ENCODE assay signal across 8 cellular contexts in the genomic region with DNA sequence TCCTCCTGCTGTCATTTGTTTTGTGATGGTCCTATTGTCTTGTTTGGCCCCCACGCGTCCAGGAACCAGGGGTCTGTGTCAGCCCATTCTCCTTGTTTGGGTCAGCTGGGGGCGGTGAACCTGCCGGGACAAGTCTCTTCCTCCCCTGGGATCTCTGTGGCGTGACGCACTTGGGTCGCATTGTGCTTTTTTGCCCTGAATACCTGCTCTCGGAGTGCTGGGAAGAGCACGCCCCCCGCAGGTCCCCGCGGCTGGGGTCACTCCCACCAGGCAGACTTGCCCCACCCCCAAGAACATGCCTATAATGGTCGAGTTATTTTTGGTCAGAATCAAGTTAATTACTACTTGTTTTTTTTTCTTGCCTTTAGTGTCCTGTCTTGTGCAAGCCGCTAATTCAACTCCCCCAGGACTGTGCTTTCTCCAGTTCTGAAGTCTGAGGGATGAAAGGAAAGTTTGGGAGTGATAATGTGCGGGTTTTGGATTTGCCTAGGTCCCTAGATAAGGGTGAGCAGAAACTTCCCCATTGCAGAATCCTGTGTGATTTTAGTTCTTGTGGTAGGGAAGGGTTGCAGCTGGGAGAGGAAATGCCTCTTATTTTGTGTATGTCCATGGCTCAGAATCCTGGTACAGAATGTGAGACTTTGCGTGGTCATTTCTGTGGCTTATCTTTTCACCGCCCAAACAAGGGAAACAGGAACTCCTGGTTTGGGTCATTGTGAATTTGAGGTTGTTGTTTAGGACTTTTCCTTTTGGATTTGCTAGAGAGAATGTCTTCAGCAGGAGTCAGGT. TPM values are rescaled to one million over a fixed set of nuclear protein-coding genes. Genes with fewer than 3 reads are reported as not detected.
DNase-seq lines count a peak whose midpoint lies in the region; ATAC-seq, FAIRE-seq and TF ChIP-seq lines count a peak whose summit lies in the region.

No MANE protein-coding gene starts in this region.

- peak overlapping the region; percentile 95 for H3K4me3 Mint-ChIP-seq in CD4-positive, alpha-beta T cell
- peak overlapping the region; percentile 99 for H3K4me3 Mint-ChIP-seq in natural killer cell treated with Interleukin-12 subunit alpha and Interleukin-12 subunit beta and Interleukin-15 and Interleukin-18, amount 100 ng/mL, for 72 hours

- no peak for TF ChIP-seq CTCF in CD4-positive, alpha-beta T cell (IDR thresholded peaks at IDR 0.05)
- no peak for TF ChIP-seq CTCF in WI38 (IDR thresholded peaks at IDR 0.05; ENCODE audit: low read depth, low read length)
- TF ChIP-seq CTCF in esophagus squamous epithelium (IDR thresholded peaks at IDR 0.05) = no peak

- no peaks in the 10 kb centered on the region for H3K27me3 Mint-ChIP-seq in CD4-positive, alpha-beta T cell
- no peaks in the 10 kb centered on the region for H3K27me3 Mint-ChIP-seq in natural killer cell treated with Interleukin-12 subunit alpha and Interleukin-12 subunit beta and Interleukin-15 and Interleukin-18, amount 100 ng/mL, for 72 hours

- peak overlapping the region; percentile 78 for H3K27ac Mint-ChIP-seq in CD4-positive, alpha-beta T cell
- H3K27ac Mint-ChIP-seq in natural killer cell treated with Interleukin-12 subunit alpha and Interleukin-12 subunit beta and Interleukin-15 and Interleukin-18, amount 100 ng/mL, for 72 hours = peak overlapping the region; percentile 50 to 87

- peaks cover 27% of the 10 kb centered on the region for H3K4me1 Mint-ChIP-seq in CD4-positive, alpha-beta T cell (ENCODE audit: low read depth)
- H3K4me1 Mint-ChIP-seq in natural killer cell treated with Interleukin-12 subunit alpha and Interleukin-12 subunit beta and Interleukin-15 and Interleukin-18, amount 100 ng/mL, for 72 hours (ENCODE audit: low read depth in 2 of 2) = peaks cover 9 to 12% of the 10 kb centered on the region in 2 donors

- 3 to 4% methylated on average over 15 to 17 of the region's 17 CpGs for WGBS in esophagus squamous epithelium, 2 donors

- no peaks in the 10 kb centered on the region for H3K9me3 Mint-ChIP-seq in CD4-positive, alpha-beta T cell
- no peaks in the 10 kb centered on the region for H3K9me3 Mint-ChIP-seq in natural killer cell treated with Interleukin-12 subunit alpha and Interleukin-12 subunit beta and Interleukin-15 and Interleukin-18, amount 100 ng/mL, for 72 hours

- peaks cover 5 to 32% (median 14%) of the 10 kb centered on the region in 3 donors for H3K4me1 ChIP-seq in esophagus squamous epithelium

- no peaks in the 10 kb centered on the region for H3K27me3 ChIP-seq in CD4-positive, alpha-beta T cell (ENCODE audit: control insufficient read depth, insufficient read depth, low read length)
- H3K27me3 ChIP-seq in esophagus squamous epithelium = no peaks in the 10 kb centered on the region

- H3K36me3 Mint-ChIP-seq in CD4-positive, alpha-beta T cell (ENCODE audit: low read depth) = no peaks in the 10 kb centered on the region
- H3K36me3 Mint-ChIP-seq in natural killer cell treated with Interleukin-12 subunit alpha and Interleukin-12 subunit beta and Interleukin-15 and Interleukin-18, amount 100 ng/mL, for 72 hours = no peaks in the 10 kb centered on the region

- intact Hi-C loops in CD4-positive, alpha-beta T cell (cut with DNase I, micrococcal nuclease) = no loop called here
- intact Hi-C loops in esophagus squamous epithelium (cut with DNase I) = no loop called here

- H3K36me3 ChIP-seq in esophagus squamous epithelium = no peaks in the 10 kb centered on the region

- H3K9me3 ChIP-seq in CD4-positive, alpha-beta T cell (ENCODE audit: control insufficient read depth, low read length) = no peaks in the 10 kb centered on the region
- H3K9me3 ChIP-seq in esophagus squamous epithelium = no peaks in the 10 kb centered on the region

- FAIRE-seq in HTR-8/SVneo (lab: Jason Lieb, UNC) = no peak

- H3K27ac ChIP-seq in CD4-positive, alpha-beta T cell (ENCODE audit: low read depth, low read length) = no peak overlapping the region
- peak overlapping the region; percentile 71 to 91 (median 88) for H3K27ac ChIP-seq in esophagus squamous epithelium

- POLR2A ChIA-PET in CD4-positive, alpha-beta T cell (lab: Charles Lee) = interaction anchor here (1.2 to 3.4 kb wide), 2 partner anchors 30 to 56 kb away, joined by 3 to 32 read pairs; partner anchors contain the start of gene RPS6

- no peak for ATAC-seq in CD4-positive, alpha-beta T cell (ENCODE audit: poor library complexity)
- ATAC-seq in GM21360 (IDR thresholded peaks at IDR 0.05; ENCODE audit: unreplicated experiment) = peak; percentile 23
- no peak for ATAC-seq in natural killer cell treated with Interleukin-12 subunit alpha and Interleukin-12 subunit beta and Interleukin-15 and Interleukin-18, amount 100 ng/mL, for 72 hours

- no peak for TF ChIP-seq POLR2A in esophagus squamous epithelium (IDR thresholded peaks at IDR 0.05)

- H3K4me3 ChIP-seq in WI38 (ENCODE audit: low read depth, low read length) (peak overlapping the region; percentile 90), esophagus squamous epithelium (peak overlapping the region; percentile 67 to 92 (median 88))

- CTCF ChIA-PET in CD4-positive, alpha-beta T cell (lab: Charles Lee) = interaction anchor here (1.1 to 1.3 kb wide), 3 partner anchors 11 to 360 kb away, joined by 3 read pairs; partner anchors contain the start of gene RRAGA

- DNase-seq in CD4-positive, alpha-beta T cell = peak in 2 of 10 experiments; percentile 8 to 9
- DNase-seq in LHCN-M2 (ENCODE audit: low read depth) (peak; percentile 4), esophagus squamous epithelium (lab: John Stamatoyannopoulos, UW) (no peak), HTR-8/SVneo (ENCODE audit: insufficient read length, low spot score) (no peak), activated gamma-delta T cell treated with Interleukin-2 at 50 U/mL for 16 hours (no peak)
- DNase-seq in natural killer cell treated with Interleukin-12 subunit alpha and Interleukin-12 subunit beta and Interleukin-15 and Interleukin-18, amount 100 ng/mL, for 72 hours (ENCODE audit: low spot score) = no peak

RNA-seq across cellular contexts. Expression of gene ACER2, which starts 0.8 kb away (rescaled TPM):
- total RNA-seq in CD4-positive, alpha-beta T cell = 1 to 10 TPM; 1.2 to 1.4 TPM
- total RNA-seq in LHCN-M2 (2014; rRNA removed) (1.9 and 2.1 TPM in 2 replicates), esophagus squamous epithelium (1 to 10 TPM; 3.6 to 5.0 (median 3.8) TPM)
- polyA plus RNA-seq in LHCN-M2 (2012) = 0.49 TPM
- total RNA-seq in natural killer cell treated with Interleukin-12 subunit alpha and Interleukin-12 subunit beta and Interleukin-15 and Interleukin-18, amount 100 ng/mL, for 72 hours = 1 to 10 TPM in 1 of 2 donors, under 1 TPM in 1; 0.90 to 2.6 TPM

RNA-seq across cellular contexts. Expression of gene RPS6, which starts 29.6 kb away (rescaled TPM):
- total RNA-seq in CD4-positive, alpha-beta T cell = 1,000 to 10,000 TPM; 4,429 to 4,520 TPM
- total RNA-seq in LHCN-M2 (2014; rRNA removed) = 955 and 1,058 TPM in 2 replicates
- polyA plus RNA-seq in LHCN-M2 (2012) = 1,618 TPM
- 1,000 to 10,000 TPM; 1,403 to 2,071 (median 1,594) TPM for total RNA-seq in esophagus squamous epithelium
- 1,000 to 10,000 TPM; 1,327 to 1,852 TPM for total RNA-seq in natural killer cell treated with Interleukin-12 subunit alpha and Interleukin-12 subunit beta and Interleukin-15 and Interleukin-18, amount 100 ng/mL, for 72 hours
